15 cellular contexts compared by ENCODE assay signal in genomic region chr13:99419591-99420243, GRCh38.
DNase-seq lines count a peak whose midpoint lies in the region; ATAC-seq and TF ChIP-seq lines count a peak whose summit lies in the region.
"Had no signal": no experiment of that assay in that cellular context is flagged by ENCODE, and none has a peak within 500 bp of the region (broad histone marks: within the 10 kb centered on the region; RNA-seq: fewer than 3 reads in every experiment).

No MANE protein-coding gene starts in this region.

- peaks cover 82% of the 10 kb centered on the region for H3K4me1 Mint-ChIP-seq in activated naive CD4-positive, alpha-beta T cell treated with anti-CD3 and anti-CD28 coated beads, Interleukin-2, amount 50 U/mL, for 24 hours
- peaks cover 34% of the 10 kb centered on the region for H3K4me1 Mint-ChIP-seq in central memory CD8-positive, alpha-beta T cell

- no peaks in the 10 kb centered on the region for H3K9me3 Mint-ChIP-seq in activated naive CD4-positive, alpha-beta T cell treated with anti-CD3 and anti-CD28 coated beads, Interleukin-2, amount 50 U/mL, for 24 hours
- H3K9me3 Mint-ChIP-seq in central memory CD8-positive, alpha-beta T cell: no peaks in the 10 kb centered on the region

- H3K36me3 ChIP-seq in Peyer's patch: no peaks in the 10 kb centered on the region
- no peaks in the 10 kb centered on the region for H3K36me3 ChIP-seq in suprapubic skin
- H3K36me3 ChIP-seq in transverse colon: no peaks in the 10 kb centered on the region
- H3K36me3 ChIP-seq: heart right ventricle had no signal

- H3K9me3 ChIP-seq in Peyer's patch: no peaks in the 10 kb centered on the region
- no peaks in the 10 kb centered on the region for H3K9me3 ChIP-seq in suprapubic skin
- no peaks in the 10 kb centered on the region for H3K9me3 ChIP-seq in transverse colon
- H3K9me3 ChIP-seq: heart right ventricle had no signal

- no peaks in the 10 kb centered on the region for H3K27me3 ChIP-seq in Peyer's patch
- peaks cover 3% of the 10 kb centered on the region for H3K27me3 ChIP-seq in suprapubic skin
- H3K27me3 ChIP-seq in transverse colon: no peaks in the 10 kb centered on the region

- peak overlapping the region; percentile 61 for H3K27ac Mint-ChIP-seq in activated naive CD4-positive, alpha-beta T cell treated with anti-CD3 and anti-CD28 coated beads, Interleukin-2, amount 50 U/mL, for 24 hours
- peak overlapping the region; percentile 78 for H3K27ac Mint-ChIP-seq in central memory CD8-positive, alpha-beta T cell (ENCODE audit: low read depth)

- 84% methylated on average over 8 of the region's 8 CpGs for WGBS in suprapubic skin
- 64 to 88% methylated on average over 3 to 8 of the region's 8 CpGs for WGBS in transverse colon (ENCODE audit: low coverage in 1 of 2), 2 donors

- no peak for ATAC-seq in central memory CD8-positive, alpha-beta T cell (replicated peaks; ENCODE audit: extremely low read depth, poor library complexity, severe bottlenecking)
- ATAC-seq in GM19452 (IDR thresholded peaks at IDR 0.05; ENCODE audit: unreplicated experiment): no peak
- no peak for ATAC-seq in HG02759 (IDR thresholded peaks at IDR 0.05; ENCODE audit: unreplicated experiment)

- TF ChIP-seq CTCF in Peyer's patch (IDR thresholded peaks at IDR 0.05) (no peak), suprapubic skin (IDR thresholded peaks at IDR 0.05) (no peak), transverse colon (IDR thresholded peaks at IDR 0.05) (no peak)

- intact Hi-C loops in transverse colon (cut with DNase I; ENCODE audit: low total_unique reads): no loop called here

- TF ChIP-seq POLR2A in Peyer's patch (IDR thresholded peaks at IDR 0.05) (no peak), suprapubic skin (IDR thresholded peaks at IDR 0.05) (no peak), transverse colon (IDR thresholded peaks at IDR 0.05) (no peak)

- H3K27me3 Mint-ChIP-seq in activated naive CD4-positive, alpha-beta T cell treated with anti-CD3 and anti-CD28 coated beads, Interleukin-2, amount 50 U/mL, for 24 hours: no peaks in the 10 kb centered on the region
- no peaks in the 10 kb centered on the region for H3K27me3 Mint-ChIP-seq in central memory CD8-positive, alpha-beta T cell

- in situ Hi-C loops in transverse colon (cut with MboI; ENCODE audit: low pct_ligation_motif_present in 1 of 4, low pct_unique_long_range_greater_than_20kb in 1 of 4, low sequenced_read_pairs in 3 of 4): no loop called here

- DNase-seq in activated naive CD4-positive, alpha-beta T cell treated with anti-CD3 and anti-CD28 coated beads, Interleukin-2, amount 50 U/mL, for 16 hours: no peak
- DNase-seq in Peyer's patch: peak in 2 of 3 donors; percentile 46 to 56
- no peak for DNase-seq in central memory CD8-positive, alpha-beta T cell (ENCODE audit: low spot score in 2 of 2)
- DNase-seq in suprapubic skin (ENCODE audit: low spot score in 2 of 2): peak; percentile 35 to 36
- no peak for DNase-seq in transverse colon
- DNase-seq: cerebellar nuclear complex, GM23248, heart right ventricle, left cardiac atrium, NCI-H2029, NCI-H748 treated with DMSO at 0.1 percent for 48 hours, SHP77 had no signal

- H3K4me3 ChIP-seq in Peyer's patch: peak overlapping the region in 1 of 4 donors; percentile 15
- no peak overlapping the region for H3K4me3 ChIP-seq in suprapubic skin
- no peak overlapping the region for H3K4me3 ChIP-seq in transverse colon
- H3K4me3 ChIP-seq: GM23248, heart right ventricle had no signal

- TF ChIP-seq EP300 in suprapubic skin (IDR thresholded peaks at IDR 0.05) (no peak), transverse colon (IDR thresholded peaks at IDR 0.05; ENCODE audit: low read depth) (no peak)

- peaks cover 0 to 19% (median 6%) of the 10 kb centered on the region in 4 donors for H3K4me1 ChIP-seq in Peyer's patch
- no peaks in the 10 kb centered on the region for H3K4me1 ChIP-seq in suprapubic skin
- H3K4me1 ChIP-seq in transverse colon: no peaks in the 10 kb centered on the region

- H3K4me3 Mint-ChIP-seq in activated naive CD4-positive, alpha-beta T cell treated with anti-CD3 and anti-CD28 coated beads, Interleukin-2, amount 50 U/mL, for 24 hours: peak overlapping the region; percentile 86
- peak overlapping the region; percentile 77 for H3K4me3 Mint-ChIP-seq in central memory CD8-positive, alpha-beta T cell

- H3K27ac ChIP-seq in Peyer's patch: peak overlapping the region in 2 of 4 donors; percentile 51 to 74
- H3K27ac ChIP-seq in suprapubic skin: no peak overlapping the region
- H3K27ac ChIP-seq in transverse colon: no peak overlapping the region
- H3K27ac ChIP-seq: GM23248, heart right ventricle had no signal

- H3K36me3 Mint-ChIP-seq in activated naive CD4-positive, alpha-beta T cell treated with anti-CD3 and anti-CD28 coated beads, Interleukin-2, amount 50 U/mL, for 24 hours: no peaks in the 10 kb centered on the region
- H3K36me3 Mint-ChIP-seq in central memory CD8-positive, alpha-beta T cell (ENCODE audit: insufficient read depth): peaks cover 7% of the 10 kb centered on the region

Comparison
In these comparisons a context has a peak if more than half of its experiments do, and no peak if none do; other contexts are left out.
1. DNase-seq: peak in Peyer's patch (2 of 3) and suprapubic skin (2 of 2); none in activated naive CD4-positive, alpha-beta T cell treated with anti-CD3 and anti-CD28 coated beads, Interleukin-2, amount 50 U/mL, for 16 hours (single experiment), central memory CD8-positive, alpha-beta T cell (0 of 2) and transverse colon (single experiment).